19 cellular contexts compared by ENCODE assay signal in genomic region chr3:183375337-183375736, GRCh38. TPM values are rescaled to one million over a fixed set of nuclear protein-coding genes. Genes with fewer than 3 reads are reported as not detected.
DNase-seq lines count a peak whose midpoint lies in the region; ATAC-seq, FAIRE-seq and TF ChIP-seq lines count a peak whose summit lies in the region.
"Had no signal": no experiment of that assay in that cellular context is flagged by ENCODE, and none has a peak within 500 bp of the region (broad histone marks: within the 10 kb centered on the region; RNA-seq: fewer than 3 reads in every experiment).

No MANE protein-coding gene starts in this region.

- no peaks in the 10 kb centered on the region for H3K27me3 ChIP-seq in HL-60 (ENCODE audit: insufficient read depth, poor library complexity, severe bottlenecking)
- H3K27me3 ChIP-seq in K562 (ENCODE audit: control insufficient read depth in 2 of 2, insufficient read depth in 2 of 2, low read length in 2 of 2) = no peaks in the 10 kb centered on the region
- no peaks in the 10 kb centered on the region for H3K27me3 ChIP-seq in neutrophil

- TF ChIP-seq CTCF in CD14-positive monocyte (IDR thresholded peaks at IDR 0.05) (no peak), HL-60 (IDR thresholded peaks at IDR 0.05; ENCODE audit: insufficient read depth, low read length) (no peak), K562 (IDR thresholded peaks at IDR 0.05 in 2 of 3, conservative IDR thresholded peaks at IDR 0.05 in 1 of 3; ENCODE audit: insufficient read depth in 2 of 3, low read depth in 1 of 3, low read length in 3 of 3) (no peak), neutrophil (IDR thresholded peaks at IDR 0.05) (no peak)

- in situ Hi-C loops in K562 (cut with MboI) = no loop called here

- no peak overlapping the region for H3K4me3 ChIP-seq in HL-60 (replicated peaks; ENCODE audit: insufficient read depth, low read length)
- no peak overlapping the region for H3K4me3 ChIP-seq in K562
- H3K4me3 ChIP-seq in neutrophil (ENCODE audit: low read depth in 1 of 2, low read length in 1 of 2) = no peak overlapping the region
- H3K4me3 ChIP-seq: A549 had no signal

- peaks cover 0 to 15% of the 10 kb centered on the region in 2 donors for H3K36me3 Mint-ChIP-seq in CD14-positive monocyte

- POLR2A ChIA-PET in K562 (lab: Yijun Ruan, JAX) = interaction anchor here (0.6 to 1.0 kb wide), 3 partner anchors 10 to 276 kb away, joined by 3 read pairs; partner anchors contain the start of gene MCCC1

- H3K27ac Mint-ChIP-seq in CD14-positive monocyte = peak overlapping the region; percentile 78 to 93 (median 88)

- peaks cover 66% of the 10 kb centered on the region for H3K4me1 Mint-ChIP-seq in CD14-positive monocyte

- 15% methylated on average over 6 of the region's 6 CpGs for WGBS in K562 (ENCODE audit: insufficient coverage, low coverage, missing lambda C conversion rate)

- DNase-seq in CD14-positive monocyte (ENCODE audit: low spot score) = no peak
- no peak for DNase-seq in HL-60 (ENCODE audit: low read depth in 1 of 2, low spot score in 1 of 2)
- DNase-seq in K562 (ENCODE audit: extremely low read depth in 1 of 4, low spot score in 3 of 4) = no peak
- no peak for DNase-seq in Right ventricle myocardium inferior (ENCODE audit: missing footprints)
- no peak for DNase-seq in COLO829 (ENCODE audit: low spot score)
- DNase-seq in KG1 (lab: John Stamatoyannopoulos, UW) = no peak
- DNase-seq: Caco-2, DMS153, EL, H7, NCI-H1436, NCI-H2029, NCI-H524 had no signal

- intact Hi-C loops in CD14-positive monocyte (cut with micrococcal nuclease) = loop anchor here in 1 of 2 donors (5.0 kb wide), 1 partner anchor 68 kb away; no protein-coding TSS in a partner anchor
- intact Hi-C loops in K562 (cut with micrococcal nuclease) = loop anchor here (5.0 kb wide), 1 partner anchor 658 kb away; no protein-coding TSS in a partner anchor
- intact Hi-C loops in Right ventricle myocardium inferior (cut with DNase I) = no loop called here

- H3K79me2 ChIP-seq in K562 (ENCODE audit: control insufficient read depth, insufficient read depth, low read length) = no peaks in the 10 kb centered on the region

- H3K4me3 Mint-ChIP-seq in CD14-positive monocyte = peak overlapping the region; percentile 16 to 55

- H3K4me2 ChIP-seq in K562 (ENCODE audit: insufficient read depth, low read length) = peak overlapping the region; percentile 19; the same call in 1 of the 2 replicates
- H3K4me2 ChIP-seq: A549 had no signal

- no peak for TF ChIP-seq RAD21 in K562 (CRISPR knock-in tag; conservative IDR thresholded peaks at IDR 0.05 in 1 of 2, IDR thresholded peaks at IDR 0.05 in 1 of 2)

- CTCF ChIA-PET in K562 (lab: Yijun Ruan, JAX; ENCODE audit: low intra/inter-chr PET ratio) = no interaction called here

- no peaks in the 10 kb centered on the region for H4K20me1 ChIP-seq in K562 (replicated peaks; ENCODE audit: control insufficient read depth, insufficient read depth, low read length)

- H3K9me1 ChIP-seq in K562 (ENCODE audit: control insufficient read depth, insufficient read depth, low read length) = no peaks in the 10 kb centered on the region

- H3K9me3 Mint-ChIP-seq in CD14-positive monocyte = peaks cover 0 to 3% (median 0%) of the 10 kb centered on the region in 7 donors

- peaks cover 0 to 2% (median 2%) of the 10 kb centered on the region in 3 donors for H3K27me3 Mint-ChIP-seq in CD14-positive monocyte (ENCODE audit: low read depth in 3 of 3)

- H3K36me3 ChIP-seq in K562 (ENCODE audit: control insufficient read depth, insufficient read depth, low read length) (no peaks in the 10 kb centered on the region; the same call in 2 of the 3 replicates), neutrophil (no peaks in the 10 kb centered on the region)

- H2AFZ ChIP-seq in K562 (ENCODE audit: low read depth, low read length) = peak overlapping the region; percentile 18

- TF ChIP-seq POLR2A in K562 (conservative IDR thresholded peaks at IDR 0.05) = no peak

- no TSS peak for BruUV-seq in K562 (replicated peaks; lab: Mats Ljungman, UMichigan)

- TF ChIP-seq EP300 in K562 (IDR thresholded peaks at IDR 0.05; ENCODE audit: low read length) = no peak

- H3K9ac ChIP-seq in K562 (ENCODE audit: insufficient read depth in 1 of 2, low read depth in 2 of 2, low read length in 2 of 2) = no peak overlapping the region

- H3K4me1 ChIP-seq in K562 (replicated peaks in 1 of 2; ENCODE audit: control insufficient read depth in 2 of 2, insufficient read depth in 2 of 2, low read length in 2 of 2) (peaks cover 4 to 16% of the 10 kb centered on the region in 2 experiments; a peak in 4 of 5 replicates), neutrophil (ENCODE audit: control insufficient read depth in 1 of 2, insufficient read depth in 1 of 2, low read depth in 1 of 2, low read length in 1 of 2) (peaks cover 27 to 31% of the 10 kb centered on the region in 2 experiments)

- H3K27ac ChIP-seq in HL-60 (replicated peaks) (peak overlapping the region; percentile 51), K562 (ENCODE audit: extremely low read depth, low read depth, low read length) (no peak overlapping the region), neutrophil (peak overlapping the region; percentile 2)
- H3K27ac ChIP-seq: C4-2B had no signal

- no peaks in the 10 kb centered on the region for H3K9me3 ChIP-seq in K562 (replicated peaks; ENCODE audit: control insufficient read depth, insufficient read depth, low read depth, low read length)
- no peaks in the 10 kb centered on the region for H3K9me3 ChIP-seq in neutrophil
- H3K9me3 ChIP-seq: A549, Caco-2 had no signal

- FAIRE-seq in K562 (lab: Jason Lieb, UNC) = no peak
- FAIRE-seq: A549, HTR-8/SVneo, RCC 7860 had no signal

- ATAC-seq in K562 (peak; percentile 62; the same call in 2 of the 3 replicates), GM18861 (IDR thresholded peaks at IDR 0.05; ENCODE audit: unreplicated experiment) (no peak), Right ventricle myocardium inferior (no peak)
- ATAC-seq: A549 had no signal

TF ChIP-seq in K562, 482 proteins besides CTCF, POLR2A, EP300 and RAD21 (continues in another document):
- TF ChIP-seq AFF4 (CRISPR knock-in tag; IDR thresholded peaks at IDR 0.05) (0 out of 2 replicates have a peak, but pooled peaks have one; percentile 39), KAT2B (IDR thresholded peaks at IDR 0.05; ENCODE audit: low read depth, low read length) (no peak)

RNA-seq across cellular contexts. Expression of gene MCF2L2, which starts 53.1 kb away (rescaled TPM):
- polyA plus RNA-seq in CD14-positive monocyte (under 1 TPM in 1 of 2 donors, not detected in 1; 0.13 TPM), K562 (2011; rRNA removed) (4.1 and 4.9 TPM in 2 replicates), K562 (2014; fragmentation: Illumina TruSeq; extraction: Trizol) (1.7 and 1.9 TPM in 2 replicates), K562 (2014; fragmentation: Nextera tagmentation; extraction: Ambion mirVana) (under 1 TPM; 0.56 to 0.96 TPM), K562 (2014; rRNA removed) (3.9 and 4.2 TPM in 2 replicates)
- total RNA-seq in K562 (2011; cell fraction: chromatin; rRNA removed; ENCODE audit: low replicate concordance) = 13.3 and 24.4 TPM in 2 replicates
- 6.2 and 7.6 TPM in 2 replicates for total RNA-seq in K562 (2011; cell fraction: nucleolus; rRNA removed)
- total RNA-seq in K562 (2011; cell fraction: nucleoplasm; rRNA removed) = 10.5 and 17.4 TPM in 2 replicates
- total RNA-seq in K562 (2014; rRNA removed) (3.0 and 3.3 TPM in 2 replicates), K562 (2014; rRNA removed; fragmentation: Illumina TruSeq; extraction: Trizol) (2.9 and 3.4 TPM in 2 replicates), K562 (2015; rRNA removed; fragmentation: Illumina TruSeq; extraction: Trizol) (3.0 TPM in 2 replicates), K562 (2021) (2.1 and 3.2 TPM in 2 replicates), Right ventricle myocardium inferior (0.22 TPM)
- polyA plus RNA-seq in K562 (2011; cell fraction: cytosol; rRNA removed) = 0.98 and 1.7 TPM in 2 replicates
- 10.3 and 11.7 TPM in 2 replicates for polyA plus RNA-seq in K562 (2011; cell fraction: nucleus; rRNA removed)
- polyA plus RNA-seq in K562 (2012) = 1.8 and 5.4 TPM in 2 replicates
- polyA minus RNA-seq in K562 (2011; rRNA and poly(A)+ RNA removed) = 5.9 and 7.3 TPM in 2 replicates
- 3.1 and 5.7 TPM in 2 replicates for polyA minus RNA-seq in K562 (2011; cell fraction: cytosol; rRNA and poly(A)+ RNA removed)
- polyA minus RNA-seq in K562 (2011; cell fraction: nucleus; rRNA and poly(A)+ RNA removed) = 6.2 and 8.6 TPM in 2 replicates
